In genomic region chr3:60025071-60026055, GRCh38 we compare ENCODE assay signal across 17 cellular contexts.
DNase-seq lines count a peak whose midpoint lies in the region; ATAC-seq, FAIRE-seq and TF ChIP-seq lines count a peak whose summit lies in the region.
"Had no signal": no experiment of that assay in that cellular context is flagged by ENCODE, and none has a peak within 500 bp of the region (broad histone marks: within the 10 kb centered on the region; RNA-seq: fewer than 3 reads in every experiment).

No MANE protein-coding gene starts in this region.

- no peak overlapping the region for H2AFZ ChIP-seq in neural progenitor cell (replicated peaks)

- H3K4me2 ChIP-seq in neural progenitor cell: no peak overlapping the region

- H3K9me3 Mint-ChIP-seq in CD4-positive, alpha-beta memory T cell: no peaks in the 10 kb centered on the region
- H3K9me3 Mint-ChIP-seq in T-cell (no peaks in the 10 kb centered on the region), neural progenitor cell (no peaks in the 10 kb centered on the region)

- CTCF ChIA-PET in CD4-positive, alpha-beta memory T cell (lab: Charles Lee; ENCODE audit: partially characterized antibody): no interaction called here
- CTCF ChIA-PET in T-cell (lab: Charles Lee): interaction anchor here in 1 of 2 donors (0.7 kb wide), 1 partner anchor 30 kb away, joined by 6 read pairs; no protein-coding TSS in a partner anchor

- H3K36me3 ChIP-seq in CD4-positive, alpha-beta memory T cell (ENCODE audit: insufficient read depth, low read length): no peaks in the 10 kb centered on the region
- no peaks in the 10 kb centered on the region for H3K36me3 ChIP-seq in kidney (ENCODE audit: control insufficient read depth in 1 of 2, insufficient read depth in 2 of 2, low read length in 2 of 2)
- H3K36me3 ChIP-seq in neural progenitor cell: no peaks in the 10 kb centered on the region
- H3K36me3 ChIP-seq: cardiac muscle cell, Peyer's patch, tibial artery had no signal

- H3K9me3 ChIP-seq in CD4-positive, alpha-beta memory T cell (ENCODE audit: control insufficient read depth in 1 of 2, low read length in 2 of 2): no peaks in the 10 kb centered on the region
- H3K9me3 ChIP-seq in kidney (ENCODE audit: control insufficient read depth in 1 of 2, low read length in 2 of 2) (no peaks in the 10 kb centered on the region), neural progenitor cell (ENCODE audit: low read depth) (no peaks in the 10 kb centered on the region)
- H3K9me3 ChIP-seq: mucosa of descending colon, Peyer's patch, tibial artery had no signal

- H3K4me3 Mint-ChIP-seq in CD4-positive, alpha-beta memory T cell: peak overlapping the region in 4 of 8 donors; percentile 9 to 79 (median 54)
- H3K4me3 Mint-ChIP-seq in T-cell (peak overlapping the region in 2 of 3 donors; percentile 10 to 61), neural progenitor cell (no peak overlapping the region)
- H3K4me3 Mint-ChIP-seq: CD14-positive monocyte had no signal

- H3K36me3 Mint-ChIP-seq in CD4-positive, alpha-beta memory T cell: peaks cover 0 to 4% of the 10 kb centered on the region in 2 donors
- H3K36me3 Mint-ChIP-seq in T-cell (peaks cover 24% of the 10 kb centered on the region), neural progenitor cell (no peaks in the 10 kb centered on the region)
- H3K36me3 Mint-ChIP-seq: CD14-positive monocyte had no signal

- no peak overlapping the region for H3K27ac ChIP-seq in CD4-positive, alpha-beta memory T cell (ENCODE audit: low read depth, low read length)
- H3K27ac ChIP-seq in kidney (ENCODE audit: low read depth in 2 of 2, low read length in 2 of 2): no peak overlapping the region
- no peak overlapping the region for H3K27ac ChIP-seq in neural progenitor cell
- H3K27ac ChIP-seq: cardiac muscle cell, Peyer's patch, tibial artery had no signal

- H3F3A ChIP-seq in neural progenitor cell (ENCODE audit: low read depth): no peaks in the 10 kb centered on the region

- no peaks in the 10 kb centered on the region for H3K79me2 ChIP-seq in neural progenitor cell (ENCODE audit: low read depth)

- H3K4me1 ChIP-seq in CD4-positive, alpha-beta memory T cell (ENCODE audit: insufficient read depth, low read length): peaks cover 26% of the 10 kb centered on the region
- H3K4me1 ChIP-seq in kidney (ENCODE audit: control insufficient read depth in 1 of 2, insufficient read depth in 1 of 2, low read depth in 1 of 2, low read length in 2 of 2) (no peaks in the 10 kb centered on the region), neural progenitor cell (peaks cover 5% of the 10 kb centered on the region)
- H3K4me1 ChIP-seq: Peyer's patch had no signal

- no peak for TF ChIP-seq CTCF in kidney (IDR thresholded peaks at IDR 0.05; ENCODE audit: borderline replicate concordance, extremely low read depth, insufficient read depth)
- TF ChIP-seq CTCF in neural progenitor cell (IDR thresholded peaks at IDR 0.05): no peak

- no peaks in the 10 kb centered on the region for H3K27me3 Mint-ChIP-seq in CD4-positive, alpha-beta memory T cell
- H3K27me3 Mint-ChIP-seq in T-cell (no peaks in the 10 kb centered on the region), neural progenitor cell (ENCODE audit: insufficient read depth, low read depth) (peaks cover 2% of the 10 kb centered on the region)

- ATAC-seq in T-cell (replicated peaks in 1 of 4) (peak in 1 of 4 experiments; percentile 47), HG02970 (IDR thresholded peaks at IDR 0.05; ENCODE audit: low FRiP score, unreplicated experiment) (no peak)
- ATAC-seq: mucosa of descending colon had no signal

- H4K20me1 ChIP-seq in neural progenitor cell (ENCODE audit: low read depth): no peaks in the 10 kb centered on the region

- H3K27ac Mint-ChIP-seq in CD4-positive, alpha-beta memory T cell: peak overlapping the region in 6 of 7 donors; percentile 5 to 81 (median 64)
- H3K27ac Mint-ChIP-seq in T-cell: peak overlapping the region; percentile 35 to 90
- H3K27ac Mint-ChIP-seq in neural progenitor cell: no peak overlapping the region
- H3K27ac Mint-ChIP-seq: CD14-positive monocyte had no signal

- H3K9ac ChIP-seq in kidney (ENCODE audit: low read length in 2 of 2): no peak overlapping the region
- H3K9ac ChIP-seq in neural progenitor cell: no peak overlapping the region

- intact Hi-C loops in CD4-positive, alpha-beta memory T cell (cut with micrococcal nuclease): no loop called here
- intact Hi-C loops in kidney (cut with DNase I): no loop called here

- H3K4me1 Mint-ChIP-seq in CD4-positive, alpha-beta memory T cell: peaks cover 36 to 72% (median 48%) of the 10 kb centered on the region in 4 donors
- H3K4me1 Mint-ChIP-seq in T-cell: peaks cover 52 to 87% (median 85%) of the 10 kb centered on the region in 3 donors
- H3K4me1 Mint-ChIP-seq in neural progenitor cell: no peaks in the 10 kb centered on the region

- DNase-seq in A172 (ENCODE audit: low spot score) (peak; percentile 51), T-cell (no peak), kidney (no peak), RKO (ENCODE audit: low spot score) (no peak), neural progenitor cell (ENCODE audit: low spot score) (no peak), DMS 273 (lab: John Stamatoyannopoulos, UW; ENCODE audit: unreplicated experiment) (no peak)
- no peak for DNase-seq in CD4-positive, alpha-beta memory T cell
- DNase-seq: H7, KBM-7, mucosa of descending colon, NCI-H146, Peyer's patch, tibial artery had no signal

- H3K27me3 ChIP-seq in CD4-positive, alpha-beta memory T cell (ENCODE audit: insufficient read depth, low read length): no peaks in the 10 kb centered on the region
- no peaks in the 10 kb centered on the region for H3K27me3 ChIP-seq in neural progenitor cell
- H3K27me3 ChIP-seq: cardiac muscle cell, Peyer's patch, tibial artery had no signal

- peak; percentile 32 for FAIRE-seq in kidney (lab: Jason Lieb, UNC)
- FAIRE-seq: islet of Langerhans had no signal

- POLR2A ChIA-PET in CD4-positive, alpha-beta memory T cell (lab: Charles Lee; ENCODE audit: partially characterized antibody): interaction anchor here (0.7 to 4.2 kb wide), 6 partner anchors 7 to 92 kb away, joined by 3 to 16 read pairs (median 4); no protein-coding TSS in a partner anchor
- POLR2A ChIA-PET in T-cell (lab: Charles Lee): interaction anchor here (0.5 to 1.3 kb wide), 7 partner anchors 12 to 1224 kb away, joined by 3 to 5 read pairs (median 4); no protein-coding TSS in a partner anchor

- H3K4me3 ChIP-seq in CD4-positive, alpha-beta memory T cell (ENCODE audit: low read length in 2 of 2): no peak overlapping the region
- H3K4me3 ChIP-seq in kidney (ENCODE audit: low read length in 2 of 2): no peak overlapping the region
- no peak overlapping the region for H3K4me3 ChIP-seq in neural progenitor cell
- H3K4me3 ChIP-seq: cardiac muscle cell, mucosa of descending colon, Peyer's patch, tibial artery had no signal
